ENCODE assay signal across 1 cellular context in the genomic region with DNA sequence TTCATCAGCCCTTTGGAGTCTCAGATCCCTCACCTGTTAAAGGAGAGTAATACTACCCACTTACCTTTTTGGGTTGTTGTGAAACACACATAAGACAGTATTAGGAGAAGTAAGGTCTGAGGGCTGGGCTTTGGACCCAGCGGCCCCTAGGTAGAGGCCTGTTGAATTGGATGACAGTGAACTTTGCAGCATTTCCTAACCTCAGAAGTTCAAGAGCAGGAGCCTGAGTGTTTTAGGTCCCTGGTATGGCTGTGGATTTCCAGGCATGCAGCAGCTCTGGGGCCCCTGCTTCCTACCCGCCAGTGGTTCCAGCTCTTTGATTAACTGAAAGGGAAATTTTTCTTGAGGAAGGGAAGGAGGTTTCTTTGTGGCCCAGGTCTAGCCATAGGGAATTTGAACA.
TF ChIP-seq lines count a peak whose summit lies in the region.

No MANE protein-coding gene starts in this region.

TF ChIP-seq in HepG2, 621 proteins besides CTCF, POLR2A, EP300 and RAD21 (continued from another document and continues in another):
- TF ChIP-seq, protein P1, sequence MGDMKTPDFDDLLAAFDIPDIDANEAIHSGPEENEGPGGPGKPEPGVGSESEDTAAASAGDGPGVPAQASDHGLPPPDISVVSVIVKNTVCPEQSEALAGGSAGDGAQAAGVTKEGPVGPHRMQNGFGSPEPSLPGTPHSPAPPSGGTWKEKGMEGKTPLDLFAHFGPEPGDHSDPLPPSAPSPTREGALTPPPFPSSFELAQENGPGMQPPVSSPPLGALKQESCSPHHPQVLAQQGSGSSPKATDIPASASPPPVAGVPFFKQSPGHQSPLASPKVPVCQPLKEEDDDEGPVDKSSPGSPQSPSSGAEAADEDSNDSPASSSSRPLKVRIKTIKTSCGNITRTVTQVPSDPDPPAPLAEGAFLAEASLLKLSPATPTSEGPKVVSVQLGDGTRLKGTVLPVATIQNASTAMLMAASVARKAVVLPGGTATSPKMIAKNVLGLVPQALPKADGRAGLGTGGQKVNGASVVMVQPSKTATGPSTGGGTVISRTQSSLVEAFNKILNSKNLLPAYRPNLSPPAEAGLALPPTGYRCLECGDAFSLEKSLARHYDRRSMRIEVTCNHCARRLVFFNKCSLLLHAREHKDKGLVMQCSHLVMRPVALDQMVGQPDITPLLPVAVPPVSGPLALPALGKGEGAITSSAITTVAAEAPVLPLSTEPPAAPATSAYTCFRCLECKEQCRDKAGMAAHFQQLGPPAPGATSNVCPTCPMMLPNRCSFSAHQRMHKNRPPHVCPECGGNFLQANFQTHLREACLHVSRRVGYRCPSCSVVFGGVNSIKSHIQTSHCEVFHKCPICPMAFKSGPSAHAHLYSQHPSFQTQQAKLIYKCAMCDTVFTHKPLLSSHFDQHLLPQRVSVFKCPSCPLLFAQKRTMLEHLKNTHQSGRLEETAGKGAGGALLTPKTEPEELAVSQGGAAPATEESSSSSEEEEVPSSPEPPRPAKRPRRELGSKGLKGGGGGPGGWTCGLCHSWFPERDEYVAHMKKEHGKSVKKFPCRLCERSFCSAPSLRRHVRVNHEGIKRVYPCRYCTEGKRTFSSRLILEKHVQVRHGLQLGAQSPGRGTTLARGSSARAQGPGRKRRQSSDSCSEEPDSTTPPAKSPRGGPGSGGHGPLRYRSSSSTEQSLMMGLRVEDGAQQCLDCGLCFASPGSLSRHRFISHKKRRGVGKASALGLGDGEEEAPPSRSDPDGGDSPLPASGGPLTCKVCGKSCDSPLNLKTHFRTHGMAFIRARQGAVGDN (CRISPR knock-in tag; IDR thresholded peaks at IDR 0.05), result no peak
- TF ChIP-seq ZNF761 (CRISPR knock-in tag; conservative IDR thresholded peaks at IDR 0.05) (no peak), ZNF17 (CRISPR knock-in tag; IDR thresholded peaks at IDR 0.05) (no peak), ISL2 (CRISPR knock-in tag; IDR thresholded peaks at IDR 0.05) (peak; percentile 52; the same call in 1 of the 2 replicates), ZNF33B (CRISPR knock-in tag; IDR thresholded peaks at IDR 0.05) (no peak), REST (IDR thresholded peaks at IDR 0.05; ENCODE audit: borderline replicate concordance in 1 of 2, low read depth in 1 of 2, low read length in 2 of 2) (peak in 1 of 2 experiments; percentile 53; a peak in 1 of 4 replicates), MLX (CRISPR knock-in tag; IDR thresholded peaks at IDR 0.05) (no peak), NCOR1 (IDR thresholded peaks at IDR 0.05; ENCODE audit: borderline replicate concordance, low read length) (peak; percentile 79), NFE2L1 (CRISPR knock-in tag; IDR thresholded peaks at IDR 0.05; ENCODE audit: borderline replicate concordance) (no peak), ZNF562 (CRISPR knock-in tag; IDR thresholded peaks at IDR 0.05; ENCODE audit: borderline replicate concordance) (no peak), HOXA7 (CRISPR knock-in tag; IDR thresholded peaks at IDR 0.05) (no peak), TBX3 (IDR thresholded peaks at IDR 0.05; ENCODE audit: borderline replicate concordance) (no peak), MATR3 (CRISPR knock-in tag; IDR thresholded peaks at IDR 0.05) (no peak), EEA1 (CRISPR knock-in tag; IDR thresholded peaks at IDR 0.05; ENCODE audit: borderline replicate concordance) (no peak), NFIB (CRISPR knock-in tag; IDR thresholded peaks at IDR 0.05; ENCODE audit: borderline replicate concordance) (no peak), ZSCAN25 (CRISPR knock-in tag; IDR thresholded peaks at IDR 0.05) (no peak), ZSCAN31 (CRISPR knock-in tag; IDR thresholded peaks at IDR 0.05; ENCODE audit: low read depth) (0 out of 2 replicates have a peak, but pooled peaks have one; percentile 37), MYNN (CRISPR knock-in tag; IDR thresholded peaks at IDR 0.05; ENCODE audit: low read depth) (no peak), XRCC5 (optimal IDR thresholded peaks at IDR 0.05; ENCODE audit: low read length) (peak; percentile 51), ZNF468 (CRISPR knock-in tag; IDR thresholded peaks at IDR 0.05) (no peak), ELF3 (CRISPR knock-in tag; IDR thresholded peaks at IDR 0.05) (peak; percentile 36; the same call in 1 of the 2 replicates), ZNF331 (CRISPR knock-in tag; IDR thresholded peaks at IDR 0.05) (0 out of 2 replicates have a peak, but pooled peaks have one; percentile 38), ZFP90 (CRISPR knock-in tag; IDR thresholded peaks at IDR 0.05; ENCODE audit: borderline replicate concordance) (no peak), KDM2A (CRISPR knock-in tag; IDR thresholded peaks at IDR 0.05; ENCODE audit: borderline replicate concordance, low read depth) (no peak), ZNF235 (CRISPR knock-in tag; IDR thresholded peaks at IDR 0.05; ENCODE audit: borderline replicate concordance) (no peak), ZBTB2 (CRISPR knock-in tag; IDR thresholded peaks at IDR 0.05; ENCODE audit: low read depth) (no peak), ATM (IDR thresholded peaks at IDR 0.05; ENCODE audit: borderline replicate concordance) (no peak), ZBTB7B (CRISPR knock-in tag; IDR thresholded peaks at IDR 0.05) (0 out of 2 replicates have a peak, but pooled peaks have one; percentile 27), DR1 (CRISPR knock-in tag; IDR thresholded peaks at IDR 0.05) (no peak), SALL2 (CRISPR knock-in tag; IDR thresholded peaks at IDR 0.05) (no peak), ZNF772 (CRISPR knock-in tag; IDR thresholded peaks at IDR 0.05) (0 out of 2 replicates have a peak, but pooled peaks have one; percentile 20), ZNF431 (CRISPR knock-in tag; IDR thresholded peaks at IDR 0.05; ENCODE audit: borderline replicate concordance, low read depth) (no peak), ZNF782 (CRISPR knock-in tag; IDR thresholded peaks at IDR 0.05; ENCODE audit: borderline replicate concordance) (no peak), AGO2 (optimal IDR thresholded peaks at IDR 0.05; ENCODE audit: low read depth, low read length) (no peak), JUND (CRISPR knock-in tag; IDR thresholded peaks at IDR 0.05) (no peak), NFIC (IDR thresholded peaks at IDR 0.05; ENCODE audit: low read length) (no peak), FOXP1 (IDR thresholded peaks at IDR 0.05) (no peak), FOXP1 (CRISPR knock-in tag; IDR thresholded peaks at IDR 0.05) (no peak), PHF20 (CRISPR knock-in tag; IDR thresholded peaks at IDR 0.05) (no peak), SRF (IDR thresholded peaks at IDR 0.05; ENCODE audit: low read depth, low read length) (no peak), ZNF567 (CRISPR knock-in tag; IDR thresholded peaks at IDR 0.05; ENCODE audit: borderline replicate concordance) (no peak)
- TF ChIP-seq, protein P2, sequence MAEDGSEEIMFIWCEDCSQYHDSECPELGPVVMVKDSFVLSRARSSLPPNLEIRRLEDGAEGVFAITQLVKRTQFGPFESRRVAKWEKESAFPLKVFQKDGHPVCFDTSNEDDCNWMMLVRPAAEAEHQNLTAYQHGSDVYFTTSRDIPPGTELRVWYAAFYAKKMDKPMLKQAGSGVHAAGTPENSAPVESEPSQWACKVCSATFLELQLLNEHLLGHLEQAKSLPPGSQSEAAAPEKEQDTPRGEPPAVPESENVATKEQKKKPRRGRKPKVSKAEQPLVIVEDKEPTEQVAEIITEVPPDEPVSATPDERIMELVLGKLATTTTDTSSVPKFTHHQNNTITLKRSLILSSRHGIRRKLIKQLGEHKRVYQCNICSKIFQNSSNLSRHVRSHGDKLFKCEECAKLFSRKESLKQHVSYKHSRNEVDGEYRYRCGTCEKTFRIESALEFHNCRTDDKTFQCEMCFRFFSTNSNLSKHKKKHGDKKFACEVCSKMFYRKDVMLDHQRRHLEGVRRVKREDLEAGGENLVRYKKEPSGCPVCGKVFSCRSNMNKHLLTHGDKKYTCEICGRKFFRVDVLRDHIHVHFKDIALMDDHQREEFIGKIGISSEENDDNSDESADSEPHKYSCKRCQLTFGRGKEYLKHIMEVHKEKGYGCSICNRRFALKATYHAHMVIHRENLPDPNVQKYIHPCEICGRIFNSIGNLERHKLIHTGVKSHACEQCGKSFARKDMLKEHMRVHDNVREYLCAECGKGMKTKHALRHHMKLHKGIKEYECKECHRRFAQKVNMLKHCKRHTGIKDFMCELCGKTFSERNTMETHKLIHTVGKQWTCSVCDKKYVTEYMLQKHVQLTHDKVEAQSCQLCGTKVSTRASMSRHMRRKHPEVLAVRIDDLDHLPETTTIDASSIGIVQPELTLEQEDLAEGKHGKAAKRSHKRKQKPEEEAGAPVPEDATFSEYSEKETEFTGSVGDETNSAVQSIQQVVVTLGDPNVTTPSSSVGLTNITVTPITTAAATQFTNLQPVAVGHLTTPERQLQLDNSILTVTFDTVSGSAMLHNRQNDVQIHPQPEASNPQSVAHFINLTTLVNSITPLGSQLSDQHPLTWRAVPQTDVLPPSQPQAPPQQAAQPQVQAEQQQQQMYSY (CRISPR knock-in tag; IDR thresholded peaks at IDR 0.05), result no peak
- TF ChIP-seq, protein P3, sequence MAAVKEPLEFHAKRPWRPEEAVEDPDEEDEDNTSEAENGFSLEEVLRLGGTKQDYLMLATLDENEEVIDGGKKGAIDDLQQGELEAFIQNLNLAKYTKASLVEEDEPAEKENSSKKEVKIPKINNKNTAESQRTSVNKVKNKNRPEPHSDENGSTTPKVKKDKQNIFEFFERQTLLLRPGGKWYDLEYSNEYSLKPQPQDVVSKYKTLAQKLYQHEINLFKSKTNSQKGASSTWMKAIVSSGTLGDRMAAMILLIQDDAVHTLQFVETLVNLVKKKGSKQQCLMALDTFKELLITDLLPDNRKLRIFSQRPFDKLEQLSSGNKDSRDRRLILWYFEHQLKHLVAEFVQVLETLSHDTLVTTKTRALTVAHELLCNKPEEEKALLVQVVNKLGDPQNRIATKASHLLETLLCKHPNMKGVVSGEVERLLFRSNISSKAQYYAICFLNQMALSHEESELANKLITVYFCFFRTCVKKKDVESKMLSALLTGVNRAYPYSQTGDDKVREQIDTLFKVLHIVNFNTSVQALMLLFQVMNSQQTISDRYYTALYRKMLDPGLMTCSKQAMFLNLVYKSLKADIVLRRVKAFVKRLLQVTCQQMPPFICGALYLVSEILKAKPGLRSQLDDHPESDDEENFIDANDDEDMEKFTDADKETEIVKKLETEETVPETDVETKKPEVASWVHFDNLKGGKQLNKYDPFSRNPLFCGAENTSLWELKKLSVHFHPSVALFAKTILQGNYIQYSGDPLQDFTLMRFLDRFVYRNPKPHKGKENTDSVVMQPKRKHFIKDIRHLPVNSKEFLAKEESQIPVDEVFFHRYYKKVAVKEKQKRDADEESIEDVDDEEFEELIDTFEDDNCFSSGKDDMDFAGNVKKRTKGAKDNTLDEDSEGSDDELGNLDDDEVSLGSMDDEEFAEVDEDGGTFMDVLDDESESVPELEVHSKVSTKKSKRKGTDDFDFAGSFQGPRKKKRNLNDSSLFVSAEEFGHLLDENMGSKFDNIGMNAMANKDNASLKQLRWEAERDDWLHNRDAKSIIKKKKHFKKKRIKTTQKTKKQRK (IDR thresholded peaks at IDR 0.05; ENCODE audit: low read length), result no peak
- TF ChIP-seq, protein P4, sequence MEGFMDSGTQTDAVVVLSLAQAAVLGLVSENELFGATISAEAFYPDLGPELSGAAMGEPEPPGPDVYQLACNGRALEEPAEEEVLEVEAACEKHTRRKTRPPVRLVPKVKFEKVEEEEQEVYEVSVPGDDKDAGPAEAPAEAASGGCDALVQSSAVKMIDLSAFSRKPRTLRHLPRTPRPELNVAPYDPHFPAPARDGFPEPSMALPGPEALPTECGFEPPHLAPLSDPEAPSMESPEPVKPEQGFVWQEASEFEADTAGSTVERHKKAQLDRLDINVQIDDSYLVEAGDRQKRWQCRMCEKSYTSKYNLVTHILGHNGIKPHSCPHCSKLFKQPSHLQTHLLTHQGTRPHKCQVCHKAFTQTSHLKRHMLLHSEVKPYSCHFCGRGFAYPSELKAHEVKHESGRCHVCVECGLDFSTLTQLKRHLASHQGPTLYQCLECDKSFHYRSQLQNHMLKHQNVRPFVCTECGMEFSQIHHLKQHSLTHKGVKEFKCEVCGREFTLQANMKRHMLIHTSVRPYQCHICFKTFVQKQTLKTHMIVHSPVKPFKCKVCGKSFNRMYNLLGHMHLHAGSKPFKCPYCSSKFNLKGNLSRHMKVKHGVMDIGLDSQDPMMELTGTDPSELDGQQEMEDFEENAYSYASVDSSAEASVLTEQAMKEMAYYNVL (CRISPR knock-in tag; IDR thresholded peaks at IDR 0.05; ENCODE audit: borderline replicate concordance), result no peak; the same call in 1 of the 2 replicates
